In the genomic region with DNA sequence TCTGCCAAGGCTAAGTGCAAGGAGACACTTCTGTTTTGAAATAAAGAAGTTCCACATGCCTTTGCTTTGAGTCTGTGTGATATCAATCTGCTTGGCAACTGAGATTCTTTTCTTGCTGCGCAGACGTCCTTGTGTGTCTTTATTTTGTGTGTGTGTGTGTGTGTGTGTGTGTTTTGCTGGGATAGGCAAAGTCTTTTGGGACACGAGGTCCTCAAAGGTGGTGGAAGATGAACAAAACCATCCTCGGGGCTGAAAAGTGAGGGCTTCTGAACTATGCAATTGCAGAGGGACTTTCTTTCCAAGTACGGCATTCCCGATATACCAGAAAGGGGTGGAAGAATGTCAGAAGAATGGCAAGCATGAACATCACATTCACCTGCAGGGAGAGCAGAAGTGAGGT, we compare ENCODE assay signal across 1 cellular context.
TF ChIP-seq lines count a peak whose summit lies in the region.

No MANE protein-coding gene starts in this region.

TF ChIP-seq in GM12878, 131 proteins besides CTCF, POLR2A, EP300 and RAD21:
- TF ChIP-seq PAX5 (IDR thresholded peaks at IDR 0.05; ENCODE audit: borderline replicate concordance, low read depth, low read length) (no peak), SIX5 (IDR thresholded peaks at IDR 0.05; ENCODE audit: low read depth, low read length, severe bottlenecking) (no peak), RCOR1 (conservative IDR thresholded peaks at IDR 0.05; ENCODE audit: low read depth, low read length) (no peak), TBL1XR1 (IDR thresholded peaks at IDR 0.05; ENCODE audit: low read depth, low read length) (no peak), SMAD5 (IDR thresholded peaks at IDR 0.05; ENCODE audit: low read depth) (no peak), ATF7 (IDR thresholded peaks at IDR 0.05; ENCODE audit: low read depth) (no peak), ZZZ3 (IDR thresholded peaks at IDR 0.05; ENCODE audit: control insufficient read depth, insufficient read length, low read depth) (no peak), HDGF (IDR thresholded peaks at IDR 0.05) (no peak), ZNF274 (IDR thresholded peaks at IDR 0.05; ENCODE audit: insufficient read depth, insufficient read length) (no peak), GATAD2B (conservative IDR thresholded peaks at IDR 0.05; ENCODE audit: low read depth) (no peak), CHD1 (IDR thresholded peaks at IDR 0.05; ENCODE audit: low read depth, low read length) (no peak), ZBED1 (IDR thresholded peaks at IDR 0.05; ENCODE audit: borderline replicate concordance) (no peak), POLR2AphosphoS5 (IDR thresholded peaks at IDR 0.05; ENCODE audit: low read length) (no peak), JUNB (IDR thresholded peaks at IDR 0.05) (no peak), CBX5 (IDR thresholded peaks at IDR 0.05; ENCODE audit: low read depth) (no peak), NFXL1 (IDR thresholded peaks at IDR 0.05; ENCODE audit: borderline replicate concordance) (no peak), ZNF384 (IDR thresholded peaks at IDR 0.05; ENCODE audit: borderline replicate concordance, low read depth, low read length) (no peak)
- TF ChIP-seq, protein P1, sequence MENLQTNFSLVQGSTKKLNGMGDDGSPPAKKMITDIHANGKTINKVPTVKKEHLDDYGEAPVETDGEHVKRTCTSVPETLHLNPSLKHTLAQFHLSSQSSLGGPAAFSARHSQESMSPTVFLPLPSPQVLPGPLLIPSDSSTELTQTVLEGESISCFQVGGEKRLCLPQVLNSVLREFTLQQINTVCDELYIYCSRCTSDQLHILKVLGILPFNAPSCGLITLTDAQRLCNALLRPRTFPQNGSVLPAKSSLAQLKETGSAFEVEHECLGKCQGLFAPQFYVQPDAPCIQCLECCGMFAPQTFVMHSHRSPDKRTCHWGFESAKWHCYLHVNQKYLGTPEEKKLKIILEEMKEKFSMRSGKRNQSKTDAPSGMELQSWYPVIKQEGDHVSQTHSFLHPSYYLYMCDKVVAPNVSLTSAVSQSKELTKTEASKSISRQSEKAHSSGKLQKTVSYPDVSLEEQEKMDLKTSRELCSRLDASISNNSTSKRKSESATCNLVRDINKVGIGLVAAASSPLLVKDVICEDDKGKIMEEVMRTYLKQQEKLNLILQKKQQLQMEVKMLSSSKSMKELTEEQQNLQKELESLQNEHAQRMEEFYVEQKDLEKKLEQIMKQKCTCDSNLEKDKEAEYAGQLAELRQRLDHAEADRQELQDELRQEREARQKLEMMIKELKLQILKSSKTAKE (IDR thresholded peaks at IDR 0.05; ENCODE audit: low read depth, poor library complexity, severe bottlenecking) = no peak
- TF ChIP-seq, protein P2, sequence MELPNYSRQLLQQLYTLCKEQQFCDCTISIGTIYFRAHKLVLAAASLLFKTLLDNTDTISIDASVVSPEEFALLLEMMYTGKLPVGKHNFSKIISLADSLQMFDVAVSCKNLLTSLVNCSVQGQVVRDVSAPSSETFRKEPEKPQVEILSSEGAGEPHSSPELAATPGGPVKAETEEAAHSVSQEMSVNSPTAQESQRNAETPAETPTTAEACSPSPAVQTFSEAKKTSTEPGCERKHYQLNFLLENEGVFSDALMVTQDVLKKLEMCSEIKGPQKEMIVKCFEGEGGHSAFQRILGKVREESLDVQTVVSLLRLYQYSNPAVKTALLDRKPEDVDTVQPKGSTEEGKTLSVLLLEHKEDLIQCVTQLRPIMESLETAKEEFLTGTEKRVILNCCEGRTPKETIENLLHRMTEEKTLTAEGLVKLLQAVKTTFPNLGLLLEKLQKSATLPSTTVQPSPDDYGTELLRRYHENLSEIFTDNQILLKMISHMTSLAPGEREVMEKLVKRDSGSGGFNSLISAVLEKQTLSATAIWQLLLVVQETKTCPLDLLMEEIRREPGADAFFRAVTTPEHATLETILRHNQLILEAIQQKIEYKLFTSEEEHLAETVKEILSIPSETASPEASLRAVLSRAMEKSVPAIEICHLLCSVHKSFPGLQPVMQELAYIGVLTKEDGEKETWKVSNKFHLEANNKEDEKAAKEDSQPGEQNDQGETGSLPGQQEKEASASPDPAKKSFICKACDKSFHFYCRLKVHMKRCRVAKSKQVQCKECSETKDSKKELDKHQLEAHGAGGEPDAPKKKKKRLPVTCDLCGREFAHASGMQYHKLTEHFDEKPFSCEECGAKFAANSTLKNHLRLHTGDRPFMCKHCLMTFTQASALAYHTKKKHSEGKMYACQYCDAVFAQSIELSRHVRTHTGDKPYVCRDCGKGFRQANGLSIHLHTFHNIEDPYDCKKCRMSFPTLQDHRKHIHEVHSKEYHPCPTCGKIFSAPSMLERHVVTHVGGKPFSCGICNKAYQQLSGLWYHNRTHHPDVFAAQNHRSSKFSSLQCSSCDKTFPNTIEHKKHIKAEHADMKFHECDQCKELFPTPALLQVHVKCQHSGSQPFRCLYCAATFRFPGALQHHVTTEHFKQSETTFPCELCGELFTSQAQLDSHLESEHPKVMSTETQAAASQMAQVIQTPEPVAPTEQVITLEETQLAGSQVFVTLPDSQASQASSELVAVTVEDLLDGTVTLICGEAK (IDR thresholded peaks at IDR 0.05; ENCODE audit: borderline replicate concordance) = no peak
